In genomic region chr3:184289426-184289938, GRCh38 we compare ENCODE assay signal across 8 cellular contexts. TPM values are rescaled to one million over a fixed set of nuclear protein-coding genes. Genes with fewer than 3 reads are reported as not detected.
DNase-seq lines count a peak whose midpoint lies in the region; ATAC-seq and TF ChIP-seq lines count a peak whose summit lies in the region.

No MANE protein-coding gene starts in this region.

- H3K27me3 Mint-ChIP-seq in WTC11 (ENCODE audit: low read depth), result no peaks in the 10 kb centered on the region; the same call in 1 of the 2 replicates

- TF ChIP-seq CTCF in WTC11 (IDR thresholded peaks at IDR 0.05) (peak; percentile 52), cardiac fibroblast (IDR thresholded peaks at IDR 0.05; ENCODE audit: low read depth, low read length) (peak; percentile 69)

- DNase-seq in ACHN (peak; percentile 53), GM19240 (ENCODE audit: insufficient read length, low spot score) (peak; percentile 61), NCI-H2196 (lab: John Stamatoyannopoulos, UW; ENCODE audit: unreplicated experiment) (peak; percentile 88), WTC11 (ENCODE audit: low spot score) (peak; percentile 88), cardiac fibroblast (ENCODE audit: low read depth in 2 of 2) (peak; percentile 60 to 64), kidney tubule cell (ENCODE audit: low spot score) (peak; percentile 60)
- DNase-seq in stimulated activated CD4-positive, alpha-beta T cell treated with anti-CD3 and anti-CD28 coated beads, TNF-alpha, amount 100 ng/mL, for 48 hours (ENCODE audit: low read depth in 3 of 3), result peak; percentile 43 to 64 (median 48)

- H3K9me3 Mint-ChIP-seq in WTC11, result no peaks in the 10 kb centered on the region

- in situ Hi-C loops in ACHN (cut with HindIII; ENCODE audit: low pct_ligation_motif_present, low pct_unique_long_range_greater_than_20kb, low sequenced_read_pairs), result no loop called here

- POLR2A ChIA-PET in WTC11 (lab: Charles Lee), result interaction anchor here (0.5 to 0.7 kb wide), 2 partner anchors 71 to 115 kb away, joined by 3 read pairs; no protein-coding TSS in a partner anchor

- H3K27ac Mint-ChIP-seq in WTC11, result no peak overlapping the region

- peak; percentile 76 for ATAC-seq in WTC11
- no peak for ATAC-seq in HG02678 (IDR thresholded peaks at IDR 0.05; ENCODE audit: unreplicated experiment)

- no peak overlapping the region for H3K4me3 ChIP-seq in cardiac fibroblast (replicated peaks in 1 of 2; ENCODE audit: low read depth in 2 of 2, low read length in 2 of 2)

- H3K4me3 Mint-ChIP-seq in WTC11, result no peak overlapping the region

- peaks cover 5% of the 10 kb centered on the region; the same call in 1 of the 2 replicates for H3K4me1 Mint-ChIP-seq in WTC11

- H3K36me3 Mint-ChIP-seq in WTC11, result no peaks in the 10 kb centered on the region

- CTCF ChIA-PET in WTC11 (lab: Charles Lee), result interaction anchor here (0.5 to 2.2 kb wide), 30 partner anchors 8 to 394 kb away, joined by 3 to 18 read pairs (median 4); partner anchors contain the start of genes ABCC5, ABCF3, CAMK2N2 and EEF1AKMT4

TF ChIP-seq in WTC11, 78 proteins besides CTCF, POLR2A, EP300 and RAD21 (continues in another document):
- TF ChIP-seq FOXP4 (CRISPR knock-in tag; IDR thresholded peaks at IDR 0.05) (no peak), CBFB (CRISPR knock-in tag; IDR thresholded peaks at IDR 0.05; ENCODE audit: low read depth) (no peak), SMAD3 (CRISPR knock-in tag; IDR thresholded peaks at IDR 0.05; ENCODE audit: borderline replicate concordance) (no peak), E2F5 (CRISPR knock-in tag; IDR thresholded peaks at IDR 0.05) (no peak), GABPB1 (CRISPR knock-in tag; IDR thresholded peaks at IDR 0.05) (no peak), CREB1 (CRISPR knock-in tag; IDR thresholded peaks at IDR 0.05) (no peak), AR (CRISPR knock-in tag; IDR thresholded peaks at IDR 0.05) (no peak), ZBTB21 (CRISPR knock-in tag; IDR thresholded peaks at IDR 0.05; ENCODE audit: borderline replicate concordance) (no peak), ZNF416 (CRISPR knock-in tag; IDR thresholded peaks at IDR 0.05) (no peak), MLX (CRISPR knock-in tag; IDR thresholded peaks at IDR 0.05) (no peak), ZNF423 (CRISPR knock-in tag; IDR thresholded peaks at IDR 0.05) (no peak)
- TF ChIP-seq, protein P1, sequence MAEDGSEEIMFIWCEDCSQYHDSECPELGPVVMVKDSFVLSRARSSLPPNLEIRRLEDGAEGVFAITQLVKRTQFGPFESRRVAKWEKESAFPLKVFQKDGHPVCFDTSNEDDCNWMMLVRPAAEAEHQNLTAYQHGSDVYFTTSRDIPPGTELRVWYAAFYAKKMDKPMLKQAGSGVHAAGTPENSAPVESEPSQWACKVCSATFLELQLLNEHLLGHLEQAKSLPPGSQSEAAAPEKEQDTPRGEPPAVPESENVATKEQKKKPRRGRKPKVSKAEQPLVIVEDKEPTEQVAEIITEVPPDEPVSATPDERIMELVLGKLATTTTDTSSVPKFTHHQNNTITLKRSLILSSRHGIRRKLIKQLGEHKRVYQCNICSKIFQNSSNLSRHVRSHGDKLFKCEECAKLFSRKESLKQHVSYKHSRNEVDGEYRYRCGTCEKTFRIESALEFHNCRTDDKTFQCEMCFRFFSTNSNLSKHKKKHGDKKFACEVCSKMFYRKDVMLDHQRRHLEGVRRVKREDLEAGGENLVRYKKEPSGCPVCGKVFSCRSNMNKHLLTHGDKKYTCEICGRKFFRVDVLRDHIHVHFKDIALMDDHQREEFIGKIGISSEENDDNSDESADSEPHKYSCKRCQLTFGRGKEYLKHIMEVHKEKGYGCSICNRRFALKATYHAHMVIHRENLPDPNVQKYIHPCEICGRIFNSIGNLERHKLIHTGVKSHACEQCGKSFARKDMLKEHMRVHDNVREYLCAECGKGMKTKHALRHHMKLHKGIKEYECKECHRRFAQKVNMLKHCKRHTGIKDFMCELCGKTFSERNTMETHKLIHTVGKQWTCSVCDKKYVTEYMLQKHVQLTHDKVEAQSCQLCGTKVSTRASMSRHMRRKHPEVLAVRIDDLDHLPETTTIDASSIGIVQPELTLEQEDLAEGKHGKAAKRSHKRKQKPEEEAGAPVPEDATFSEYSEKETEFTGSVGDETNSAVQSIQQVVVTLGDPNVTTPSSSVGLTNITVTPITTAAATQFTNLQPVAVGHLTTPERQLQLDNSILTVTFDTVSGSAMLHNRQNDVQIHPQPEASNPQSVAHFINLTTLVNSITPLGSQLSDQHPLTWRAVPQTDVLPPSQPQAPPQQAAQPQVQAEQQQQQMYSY (CRISPR knock-in tag; IDR thresholded peaks at IDR 0.05), result no peak
- TF ChIP-seq, protein P2, sequence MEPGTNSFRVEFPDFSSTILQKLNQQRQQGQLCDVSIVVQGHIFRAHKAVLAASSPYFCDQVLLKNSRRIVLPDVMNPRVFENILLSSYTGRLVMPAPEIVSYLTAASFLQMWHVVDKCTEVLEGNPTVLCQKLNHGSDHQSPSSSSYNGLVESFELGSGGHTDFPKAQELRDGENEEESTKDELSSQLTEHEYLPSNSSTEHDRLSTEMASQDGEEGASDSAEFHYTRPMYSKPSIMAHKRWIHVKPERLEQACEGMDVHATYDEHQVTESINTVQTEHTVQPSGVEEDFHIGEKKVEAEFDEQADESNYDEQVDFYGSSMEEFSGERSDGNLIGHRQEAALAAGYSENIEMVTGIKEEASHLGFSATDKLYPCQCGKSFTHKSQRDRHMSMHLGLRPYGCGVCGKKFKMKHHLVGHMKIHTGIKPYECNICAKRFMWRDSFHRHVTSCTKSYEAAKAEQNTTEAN (CRISPR knock-in tag; IDR thresholded peaks at IDR 0.05), result no peak
- TF ChIP-seq, protein P3, sequence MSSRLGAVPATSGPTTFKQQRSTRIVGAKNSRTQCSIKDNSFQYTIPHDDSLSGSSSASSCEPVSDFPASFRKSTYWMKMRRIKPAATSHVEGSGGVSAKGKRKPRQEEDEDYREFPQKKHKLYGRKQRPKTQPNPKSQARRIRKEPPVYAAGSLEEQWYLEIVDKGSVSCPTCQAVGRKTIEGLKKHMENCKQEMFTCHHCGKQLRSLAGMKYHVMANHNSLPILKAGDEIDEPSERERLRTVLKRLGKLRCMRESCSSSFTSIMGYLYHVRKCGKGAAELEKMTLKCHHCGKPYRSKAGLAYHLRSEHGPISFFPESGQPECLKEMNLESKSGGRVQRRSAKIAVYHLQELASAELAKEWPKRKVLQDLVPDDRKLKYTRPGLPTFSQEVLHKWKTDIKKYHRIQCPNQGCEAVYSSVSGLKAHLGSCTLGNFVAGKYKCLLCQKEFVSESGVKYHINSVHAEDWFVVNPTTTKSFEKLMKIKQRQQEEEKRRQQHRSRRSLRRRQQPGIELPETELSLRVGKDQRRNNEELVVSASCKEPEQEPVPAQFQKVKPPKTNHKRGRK (CRISPR knock-in tag; IDR thresholded peaks at IDR 0.05; ENCODE audit: borderline replicate concordance), result no peak

RNA-seq across cellular contexts. Expression of gene PSMD2, which starts 9.6 kb away (rescaled TPM):
- total RNA-seq in WTC11 (2021), result 303 to 359 TPM (median 320 TPM) in 3 replicates

RNA-seq across cellular contexts. Expression of gene ECE2, which starts 13.7 kb away (rescaled TPM):
- 0.46 to 1.2 TPM (median 0.64 TPM) in 3 replicates for total RNA-seq in WTC11 (2021)

RNA-seq across cellular contexts. Expression of gene EIF4G1, which starts 24.9 kb away (rescaled TPM):
- total RNA-seq in WTC11 (2021), result 411 to 557 TPM (median 439 TPM) in 3 replicates

RNA-seq across cellular contexts. Expression of gene CAMK2N2, which starts 28.1 kb away (rescaled TPM):
- total RNA-seq in WTC11 (2021), result 10.5 to 13.1 TPM (median 11.5 TPM) in 3 replicates

RNA-seq across cellular contexts. Expression of gene EEF1AKMT4, which starts 40.0 kb away (rescaled TPM):
- 11.3 to 11.8 TPM (median 11.4 TPM) in 3 replicates for total RNA-seq in WTC11 (2021)
